Comparison of ENCODE assay signal across 16 cellular contexts in the genomic region with DNA sequence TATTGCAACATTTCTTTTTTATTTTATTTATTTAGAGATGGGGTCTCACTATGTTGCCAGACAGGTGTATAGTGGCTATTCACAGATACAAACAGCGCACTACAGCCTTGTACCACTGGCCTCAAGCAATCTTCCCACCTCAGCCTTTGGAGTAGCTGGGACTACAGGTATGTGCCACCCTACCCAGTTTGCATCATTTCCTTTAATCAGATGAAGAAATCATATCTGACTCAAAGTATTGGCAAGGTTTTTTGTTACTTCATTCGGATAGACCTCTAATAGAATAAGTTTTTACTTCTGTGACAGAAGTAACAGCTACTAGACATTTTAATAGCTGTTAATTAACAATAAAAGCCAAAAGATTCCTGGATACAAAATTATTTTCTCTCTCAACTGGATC.
A peak's percentile ranks its signal among the peaks of the same experiment; 100 is the strongest.
DNase-seq lines count a peak whose midpoint lies in the region; ATAC-seq, FAIRE-seq and TF ChIP-seq lines count a peak whose summit lies in the region.
"Had no signal": no experiment of that assay in that cellular context is flagged by ENCODE, and none has a peak within 500 bp of the region (broad histone marks: within the 10 kb centered on the region; RNA-seq: fewer than 3 reads in every experiment).

No MANE protein-coding gene starts in this region.

- intact Hi-C loops in MCF 10A (cut with micrococcal nuclease) (no loop called here), breast epithelium (cut with DNase I; ENCODE audit: low total_unique reads) (no loop called here), left ventricle myocardium inferior (cut with micrococcal nuclease) (no loop called here)

- POLR2A ChIA-PET in MCF 10A (lab: Yijun Ruan, JAX): interaction anchor here (0.6 to 2.0 kb wide), 5 partner anchors 19 to 214 kb away, joined by 3 to 13 read pairs (median 3); a partner anchor contains a TSS

- FAIRE-seq in D721Med (lab: Jason Lieb, UNC): no peak
- FAIRE-seq: GM12891 had no signal

- H3K36me3 ChIP-seq in breast epithelium: no peaks in the 10 kb centered on the region
- H3K36me3 ChIP-seq in left ventricle myocardium inferior: no peaks in the 10 kb centered on the region

- no peaks in the 10 kb centered on the region for H3K27me3 Mint-ChIP-seq in MCF 10A (ENCODE audit: insufficient read depth, unreplicated experiment)
- H3K27me3 Mint-ChIP-seq: CD4-positive, CD25-positive, alpha-beta regulatory T cell had no signal

- H3K27me3 ChIP-seq in breast epithelium (no peaks in the 10 kb centered on the region), left ventricle myocardium inferior (ENCODE audit: low read depth) (no peaks in the 10 kb centered on the region)
- H3K27me3 ChIP-seq: BLaER1 had no signal

- DNase-seq in MCF 10A (ENCODE audit: unreplicated experiment) (peak; percentile 73), breast epithelium (ENCODE audit: low spot score in 2 of 2) (no peak), left ventricle myocardium inferior (no peak), SIG-M5 treated with dmso at 0.1 percent for 504 hours (lab: John Stamatoyannopoulos, UW; ENCODE audit: unreplicated experiment) (no peak), D721Med (ENCODE audit: insufficient read length, low spot score) (no peak)
- DNase-seq: 8988T; AML-193; CD4-positive, CD25-positive, alpha-beta regulatory T cell; DMS 273 treated with DMSO at 0.1 percent for 48 hours; GOT3; H9 had no signal

- H3K9me3 ChIP-seq in breast epithelium (no peaks in the 10 kb centered on the region), left ventricle myocardium inferior (replicated peaks) (no peaks in the 10 kb centered on the region)

- no TSS peak for BruUV-seq in MCF 10A (replicated peaks; lab: Mats Ljungman, UMichigan)

- TF ChIP-seq POLR2A in breast epithelium (IDR thresholded peaks at IDR 0.05): no peak

- H3K4me3 Mint-ChIP-seq in MCF 10A (ENCODE audit: unreplicated experiment): no peak overlapping the region
- H3K4me3 Mint-ChIP-seq: CD4-positive, CD25-positive, alpha-beta regulatory T cell; H9 had no signal

- TF ChIP-seq CTCF in MCF 10A (IDR thresholded peaks at IDR 0.05; ENCODE audit: unreplicated experiment) (no peak), breast epithelium (IDR thresholded peaks at IDR 0.05) (no peak), VCaP (conservative IDR thresholded peaks at IDR 0.05) (no peak), left ventricle myocardium inferior (IDR thresholded peaks at IDR 0.05; ENCODE audit: borderline replicate concordance) (no peak), D721Med (IDR thresholded peaks at IDR 0.05; ENCODE audit: insufficient read depth, missing control alignments) (no peak)

- peak; percentile 57 for ATAC-seq in esophagus mucosa
- no peak for ATAC-seq in GM21576 (IDR thresholded peaks at IDR 0.05; ENCODE audit: unreplicated experiment)

- no peaks in the 10 kb centered on the region for H3K4me1 ChIP-seq in breast epithelium
- no peaks in the 10 kb centered on the region for H3K4me1 ChIP-seq in left ventricle myocardium inferior
- H3K4me1 ChIP-seq: BLaER1 had no signal

- no peak overlapping the region for H3K27ac ChIP-seq in breast epithelium
- H3K27ac ChIP-seq in VCaP: peak overlapping the region; percentile 99
- H3K27ac ChIP-seq in left ventricle myocardium inferior (replicated peaks): no peak overlapping the region
- H3K27ac ChIP-seq: BLaER1 had no signal

- no peaks in the 10 kb centered on the region for H3K36me3 Mint-ChIP-seq in MCF 10A (ENCODE audit: insufficient read depth, unreplicated experiment)

- H3K4me3 ChIP-seq in breast epithelium: no peak overlapping the region
- no peak overlapping the region for H3K4me3 ChIP-seq in left ventricle myocardium inferior
- H3K4me3 ChIP-seq: BLaER1 had no signal

- H3K9me3 Mint-ChIP-seq in MCF 10A (ENCODE audit: unreplicated experiment): no peaks in the 10 kb centered on the region
- H3K9me3 Mint-ChIP-seq: H9 had no signal

- H3K4me1 Mint-ChIP-seq in MCF 10A (ENCODE audit: insufficient read depth, unreplicated experiment): peaks cover 29% of the 10 kb centered on the region

- H3K27ac Mint-ChIP-seq in MCF 10A (ENCODE audit: low read depth, unreplicated experiment): no peak overlapping the region
- H3K27ac Mint-ChIP-seq: H9 had no signal

- CTCF ChIA-PET in MCF 10A (lab: Yijun Ruan, JAX): interaction anchor here (1.0 to 1.4 kb wide), 2 partner anchors 9 to 21 kb away, joined by 3 to 6 read pairs; no protein-coding TSS in a partner anchor
